Comparison of ENCODE assay signal across 1 cellular context in genomic region chr22:36348760-36349159, GRCh38.
TF ChIP-seq lines count a peak whose summit lies in the region.

No MANE protein-coding gene starts in this region.

TF ChIP-seq in GM23338, 12 proteins besides CTCF, POLR2A, EP300 and RAD21 (continued from another document):
- TF ChIP-seq ZNF462 (CRISPR knock-in tag; IDR thresholded peaks at IDR 0.05), result no peak
- TF ChIP-seq ZNF114 (CRISPR knock-in tag; IDR thresholded peaks at IDR 0.05), result no peak
- TF ChIP-seq ETS1 (IDR thresholded peaks at IDR 0.05), result no peak
- no peak for TF ChIP-seq EZH2 (IDR thresholded peaks at IDR 0.05; ENCODE audit: low read depth, unreplicated experiment)
- no peak for TF ChIP-seq ZNF331 (CRISPR knock-in tag; IDR thresholded peaks at IDR 0.05; ENCODE audit: low read depth)
- no peak for TF ChIP-seq NANOG (IDR thresholded peaks at IDR 0.05; ENCODE audit: borderline replicate concordance)
- no peak for TF ChIP-seq JUNB (IDR thresholded peaks at IDR 0.05; ENCODE audit: unreplicated experiment)
- TF ChIP-seq STAT1 (IDR thresholded peaks at IDR 0.05; ENCODE audit: unreplicated experiment), result no peak
- TF ChIP-seq CREB1 (CRISPR knock-in tag; IDR thresholded peaks at IDR 0.05; ENCODE audit: low read depth), result no peak
- TF ChIP-seq POLR2AphosphoS5 (IDR thresholded peaks at IDR 0.05; ENCODE audit: low read depth), result no peak
